In genomic region chr19:50551713-50552187, GRCh38 we compare ENCODE assay signal across 1 cellular context.
TF ChIP-seq lines count a peak whose summit lies in the region.

No MANE protein-coding gene starts in this region.

TF ChIP-seq in WTC11, 78 proteins besides CTCF, POLR2A, EP300 and RAD21 (continued from another document):
- TF ChIP-seq ATF6 (CRISPR knock-in tag; IDR thresholded peaks at IDR 0.05) (no peak), CREM (CRISPR knock-in tag; IDR thresholded peaks at IDR 0.05) (no peak), SMAD4 (CRISPR knock-in tag; IDR thresholded peaks at IDR 0.05) (no peak), ZNF232 (CRISPR knock-in tag; IDR thresholded peaks at IDR 0.05) (no peak), ZBTB43 (CRISPR knock-in tag; IDR thresholded peaks at IDR 0.05) (no peak), GRHL2 (CRISPR knock-in tag; IDR thresholded peaks at IDR 0.05; ENCODE audit: insufficient replicate concordance, severe bottlenecking) (no peak), ELF4 (CRISPR knock-in tag; IDR thresholded peaks at IDR 0.05; ENCODE audit: low read depth) (no peak), NFYB (CRISPR knock-in tag; conservative IDR thresholded peaks at IDR 0.05; ENCODE audit: low read depth) (no peak), GTF2I (CRISPR knock-in tag; conservative IDR thresholded peaks at IDR 0.05) (no peak), ZNF671 (CRISPR knock-in tag; IDR thresholded peaks at IDR 0.05) (no peak)
- TF ChIP-seq, protein P1, sequence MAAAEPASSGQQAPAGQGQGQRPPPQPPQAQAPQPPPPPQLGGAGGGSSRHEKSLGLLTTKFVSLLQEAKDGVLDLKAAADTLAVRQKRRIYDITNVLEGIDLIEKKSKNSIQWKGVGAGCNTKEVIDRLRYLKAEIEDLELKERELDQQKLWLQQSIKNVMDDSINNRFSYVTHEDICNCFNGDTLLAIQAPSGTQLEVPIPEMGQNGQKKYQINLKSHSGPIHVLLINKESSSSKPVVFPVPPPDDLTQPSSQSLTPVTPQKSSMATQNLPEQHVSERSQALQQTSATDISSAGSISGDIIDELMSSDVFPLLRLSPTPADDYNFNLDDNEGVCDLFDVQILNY (CRISPR knock-in tag; IDR thresholded peaks at IDR 0.05), result no peak
- TF ChIP-seq, protein P2, sequence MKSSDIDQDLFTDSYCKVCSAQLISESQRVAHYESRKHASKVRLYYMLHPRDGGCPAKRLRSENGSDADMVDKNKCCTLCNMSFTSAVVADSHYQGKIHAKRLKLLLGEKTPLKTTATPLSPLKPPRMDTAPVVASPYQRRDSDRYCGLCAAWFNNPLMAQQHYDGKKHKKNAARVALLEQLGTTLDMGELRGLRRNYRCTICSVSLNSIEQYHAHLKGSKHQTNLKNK (CRISPR knock-in tag; IDR thresholded peaks at IDR 0.05), result no peak
- TF ChIP-seq, protein P3, sequence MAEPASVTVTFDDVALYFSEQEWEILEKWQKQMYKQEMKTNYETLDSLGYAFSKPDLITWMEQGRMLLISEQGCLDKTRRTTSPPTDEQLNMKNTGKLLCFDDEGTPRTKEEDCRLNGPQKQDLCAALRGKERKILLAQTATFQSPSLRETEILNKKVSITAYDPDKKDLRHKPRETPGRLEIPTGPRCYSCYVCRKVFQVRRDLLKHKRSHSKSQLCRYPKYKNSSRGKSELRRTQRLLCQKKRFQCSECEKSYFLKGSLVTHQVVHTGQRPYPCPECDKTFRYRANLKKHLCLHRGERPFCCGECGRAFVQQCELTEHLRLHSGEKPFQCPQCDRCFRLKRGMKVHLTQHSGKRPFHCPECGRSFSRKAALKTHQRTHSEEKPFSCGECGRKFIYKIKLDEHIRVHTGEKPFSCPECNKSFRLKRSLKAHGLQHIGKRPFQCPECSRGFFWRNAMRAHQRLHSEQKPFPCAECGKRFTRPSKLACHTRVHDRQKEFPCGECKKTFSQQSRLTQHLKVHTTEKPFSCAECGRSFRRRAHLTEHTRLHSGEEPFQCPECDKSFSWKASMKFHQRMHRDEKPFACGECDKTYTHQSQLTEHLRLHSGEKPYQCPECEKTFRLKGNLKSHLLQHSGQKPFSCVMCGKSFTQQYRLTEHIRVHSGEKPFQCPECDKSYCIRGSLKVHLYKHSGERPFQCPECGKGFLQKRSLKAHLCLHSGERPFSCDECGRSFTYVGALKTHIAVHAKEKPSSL (CRISPR knock-in tag; conservative IDR thresholded peaks at IDR 0.05), result no peak
TF ChIP-seq in WTC11: peak in this region for 0.
